In the genomic region with DNA sequence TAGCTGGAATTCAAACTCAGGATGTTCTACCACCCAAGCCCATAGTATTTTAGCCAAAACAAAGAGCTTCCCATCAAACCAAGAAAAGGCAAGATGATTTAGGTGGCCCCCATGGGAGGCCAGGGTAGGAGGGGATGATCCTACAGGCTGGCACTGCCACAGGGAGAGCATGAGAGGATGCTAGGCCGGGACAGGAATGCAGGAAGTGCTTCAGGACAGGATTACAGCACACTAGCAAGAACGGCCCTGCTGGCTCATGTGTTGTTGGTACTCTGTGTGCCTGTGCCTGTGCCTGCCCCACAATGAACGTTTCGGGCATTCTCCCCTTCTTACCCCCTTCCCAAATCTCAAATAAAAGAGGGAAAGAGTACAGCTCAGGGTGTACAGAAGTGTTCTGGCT, we compare ENCODE assay signal across 24 cellular contexts.
A peak's percentile ranks its signal among the peaks of the same experiment; 100 is the strongest.
DNase-seq lines count a peak whose midpoint lies in the region; ATAC-seq and TF ChIP-seq lines count a peak whose summit lies in the region.
"Had no signal": no experiment of that assay in that cellular context is flagged by ENCODE, and none has a peak within 500 bp of the region (broad histone marks: within the 10 kb centered on the region; RNA-seq: fewer than 3 reads in every experiment).

No MANE protein-coding gene starts in this region.

- no peak for ATAC-seq in activated naive CD8-positive, alpha-beta T cell treated with anti-CD3 and anti-CD28 coated beads, Interleukin-2, amount 50 U/mL, for 24 hours
- no peak for ATAC-seq in stimulated activated memory B cell treated with anti-CD40 and anti-IgM and Interleukin-4, amounts not matched to agents 10 μg/mL and 1 μg/mL and 100 μg/mL, for 72 hours
- ATAC-seq: A549, HCT116, T-cell had no signal

- DNase-seq in AG20443 (ENCODE audit: low spot score) (peak; percentile 20), GM03348 (ENCODE audit: low spot score) (peak; percentile 18), epithelial cell of esophagus (ENCODE audit: low read depth) (peak; percentile 29), kidney tubule cell (ENCODE audit: low spot score) (peak; percentile 21), SK-N-SH (no peak)
- DNase-seq in activated naive CD8-positive, alpha-beta T cell treated with anti-CD3 and anti-CD28 coated beads, Interleukin-2, amount 50 U/mL, for 24 hours: no peak
- DNase-seq: BE2C, Calu3, DMS79 treated with DMSO at 0.1 percent for 48 hours, NCI-H1048, NCI-H1417, NCI-H1694, NCI-H2029 treated with DMSO at 0.1 percent for 48 hours, NCI-H446 treated with DMSO at 0.1 percent for 48 hours, NCI-H526, Right ventricle myocardium superior, RPMI8226, T-cell had no signal

- peak overlapping the region in 1 of 2 experiments; percentile 43; a peak in 2 of 4 replicates for H3K27ac ChIP-seq in SK-N-SH (ENCODE audit: low read depth in 2 of 2, low read length in 1 of 2)
- H3K27ac ChIP-seq: KMS-11, SJSA1 had no signal

- TF ChIP-seq CTCF in epithelial cell of esophagus (IDR thresholded peaks at IDR 0.05; ENCODE audit: insufficient read depth, low read depth, low read length, missing control alignments) (no peak), SK-N-SH (IDR thresholded peaks at IDR 0.05) (no peak)

- no peak overlapping the region for H2AFZ ChIP-seq in SK-N-SH (ENCODE audit: low read depth)

- H3K4me1 Mint-ChIP-seq in activated naive CD8-positive, alpha-beta T cell treated with anti-CD3 and anti-CD28 coated beads, Interleukin-2, amount 50 U/mL, for 24 hours: no peaks in the 10 kb centered on the region
- H3K4me1 Mint-ChIP-seq in stimulated activated memory B cell treated with anti-CD40 and anti-IgM and Interleukin-4, amounts not matched to agents 10 μg/mL and 1 μg/mL and 100 μg/mL, for 72 hours: no peaks in the 10 kb centered on the region
- H3K4me1 Mint-ChIP-seq: CD14-positive monocyte, T-cell had no signal

- no peaks in the 10 kb centered on the region for H3K36me3 ChIP-seq in SK-N-SH (replicated peaks in 1 of 2; ENCODE audit: control insufficient read depth in 1 of 2, insufficient read depth in 2 of 2, low read length in 1 of 2)
- H3K36me3 ChIP-seq: BE2C, SJSA1 had no signal

- no peaks in the 10 kb centered on the region for H3K79me2 ChIP-seq in SK-N-SH (ENCODE audit: insufficient read depth)

- no peaks in the 10 kb centered on the region for H3K9me2 ChIP-seq in SK-N-SH

- H3K27ac Mint-ChIP-seq in activated naive CD8-positive, alpha-beta T cell treated with anti-CD3 and anti-CD28 coated beads, Interleukin-2, amount 50 U/mL, for 24 hours: no peak overlapping the region
- H3K27ac Mint-ChIP-seq in stimulated activated memory B cell treated with anti-CD40 and anti-IgM and Interleukin-4, amounts not matched to agents 10 μg/mL and 1 μg/mL and 100 μg/mL, for 72 hours: no peak overlapping the region
- H3K27ac Mint-ChIP-seq: T-cell had no signal

- no peaks in the 10 kb centered on the region for H3K36me3 Mint-ChIP-seq in activated naive CD8-positive, alpha-beta T cell treated with anti-CD3 and anti-CD28 coated beads, Interleukin-2, amount 50 U/mL, for 24 hours (ENCODE audit: low read depth)
- peaks cover 4% of the 10 kb centered on the region for H3K36me3 Mint-ChIP-seq in stimulated activated memory B cell treated with anti-CD40 and anti-IgM and Interleukin-4, amounts not matched to agents 10 μg/mL and 1 μg/mL and 100 μg/mL, for 72 hours
- H3K36me3 Mint-ChIP-seq: CD14-positive monocyte had no signal

- TF ChIP-seq EP300 in SK-N-SH (IDR thresholded peaks at IDR 0.05; ENCODE audit: borderline replicate concordance in 1 of 2, low read depth in 1 of 2, low read length in 1 of 2): no peak

- no peaks in the 10 kb centered on the region for H4K20me1 ChIP-seq in SK-N-SH (ENCODE audit: insufficient read depth)

- H3K4me1 ChIP-seq in SK-N-SH (ENCODE audit: control insufficient read depth in 1 of 2, insufficient read depth in 2 of 2, low read depth in 1 of 2, low read length in 1 of 2): peaks cover 4 to 47% of the 10 kb centered on the region in 2 experiments; a peak in 2 of 4 replicates

- no peaks in the 10 kb centered on the region for H3K9me3 Mint-ChIP-seq in activated naive CD8-positive, alpha-beta T cell treated with anti-CD3 and anti-CD28 coated beads, Interleukin-2, amount 50 U/mL, for 24 hours
- H3K9me3 Mint-ChIP-seq in stimulated activated memory B cell treated with anti-CD40 and anti-IgM and Interleukin-4, amounts not matched to agents 10 μg/mL and 1 μg/mL and 100 μg/mL, for 72 hours: no peaks in the 10 kb centered on the region
- H3K9me3 Mint-ChIP-seq: T-cell had no signal

- H3K27me3 ChIP-seq in SK-N-SH (ENCODE audit: insufficient read depth): no peaks in the 10 kb centered on the region
- H3K27me3 ChIP-seq: BE2C, SJSA1 had no signal

- H3K4me2 ChIP-seq in SK-N-SH: no peak overlapping the region
- H3K4me2 ChIP-seq: A549, KMS-11 had no signal

- 81% methylated on average over 4 of the region's 4 CpGs for WGBS in SK-N-SH (ENCODE audit: low lambda C conversion rate)

- H3K4me3 ChIP-seq in epithelial cell of esophagus (ENCODE audit: low read length) (no peak overlapping the region), SK-N-SH (ENCODE audit: low read depth in 2 of 2, low read length in 1 of 2) (no peak overlapping the region)
- H3K4me3 ChIP-seq: A549, SJSA1 had no signal

- H3K9me3 ChIP-seq in SK-N-SH: no peaks in the 10 kb centered on the region
- H3K9me3 ChIP-seq: A549, BE2C, SJSA1 had no signal

- no peak overlapping the region for H3K9ac ChIP-seq in SK-N-SH
- H3K9ac ChIP-seq: KMS-11 had no signal

- CTCF ChIA-PET in SK-N-SH (lab: Yijun Ruan, JAX): interaction anchor here (1.5 to 4.7 kb wide), 3 partner anchors 13 to 983 kb away, joined by 4 to 34 read pairs (median 18); no protein-coding TSS in a partner anchor

- H3K27me3 Mint-ChIP-seq in activated naive CD8-positive, alpha-beta T cell treated with anti-CD3 and anti-CD28 coated beads, Interleukin-2, amount 50 U/mL, for 24 hours: no peaks in the 10 kb centered on the region
- H3K27me3 Mint-ChIP-seq in stimulated activated memory B cell treated with anti-CD40 and anti-IgM and Interleukin-4, amounts not matched to agents 10 μg/mL and 1 μg/mL and 100 μg/mL, for 72 hours: no peaks in the 10 kb centered on the region
- H3K27me3 Mint-ChIP-seq: T-cell had no signal

- POLR2A ChIA-PET in SK-N-SH (lab: Yijun Ruan, JAX): no interaction called here

- TF ChIP-seq RAD21 in SK-N-SH (IDR thresholded peaks at IDR 0.05; ENCODE audit: low read length): no peak

- H3K4me3 Mint-ChIP-seq in activated naive CD8-positive, alpha-beta T cell treated with anti-CD3 and anti-CD28 coated beads, Interleukin-2, amount 50 U/mL, for 24 hours: no peak overlapping the region
- no peak overlapping the region for H3K4me3 Mint-ChIP-seq in stimulated activated memory B cell treated with anti-CD40 and anti-IgM and Interleukin-4, amounts not matched to agents 10 μg/mL and 1 μg/mL and 100 μg/mL, for 72 hours
- H3K4me3 Mint-ChIP-seq: CD14-positive monocyte, T-cell had no signal

- H3F3A ChIP-seq in SK-N-SH (replicated peaks; ENCODE audit: insufficient read depth): no peaks in the 10 kb centered on the region

TF ChIP-seq in SK-N-SH, 30 proteins besides CTCF, POLR2A, EP300 and RAD21:
- TF ChIP-seq RXRA (IDR thresholded peaks at IDR 0.05; ENCODE audit: borderline replicate concordance, low read depth): no peak
- TF ChIP-seq, protein P1, sequence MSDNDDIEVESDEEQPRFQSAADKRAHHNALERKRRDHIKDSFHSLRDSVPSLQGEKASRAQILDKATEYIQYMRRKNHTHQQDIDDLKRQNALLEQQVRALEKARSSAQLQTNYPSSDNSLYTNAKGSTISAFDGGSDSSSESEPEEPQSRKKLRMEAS (IDR thresholded peaks at IDR 0.05; ENCODE audit: low read depth): no peak
- TF ChIP-seq REST (IDR thresholded peaks at IDR 0.05; ENCODE audit: low read depth, low read length): no peak
- no peak for TF ChIP-seq CHD2 (IDR thresholded peaks at IDR 0.05; ENCODE audit: low read length, partially characterized antibody)
- TF ChIP-seq, protein P2, sequence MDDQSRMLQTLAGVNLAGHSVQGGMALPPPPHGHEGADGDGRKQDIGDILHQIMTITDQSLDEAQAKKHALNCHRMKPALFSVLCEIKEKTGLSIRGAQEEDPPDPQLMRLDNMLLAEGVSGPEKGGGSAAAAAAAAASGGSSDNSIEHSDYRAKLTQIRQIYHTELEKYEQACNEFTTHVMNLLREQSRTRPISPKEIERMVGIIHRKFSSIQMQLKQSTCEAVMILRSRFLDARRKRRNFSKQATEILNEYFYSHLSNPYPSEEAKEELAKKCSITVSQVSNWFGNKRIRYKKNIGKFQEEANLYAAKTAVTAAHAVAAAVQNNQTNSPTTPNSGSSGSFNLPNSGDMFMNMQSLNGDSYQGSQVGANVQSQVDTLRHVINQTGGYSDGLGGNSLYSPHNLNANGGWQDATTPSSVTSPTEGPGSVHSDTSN (IDR thresholded peaks at IDR 0.05): no peak
- no peak for TF ChIP-seq YY1 (IDR thresholded peaks at IDR 0.05; ENCODE audit: low read depth)
- no peak for TF ChIP-seq TEAD4 (IDR thresholded peaks at IDR 0.05; ENCODE audit: borderline replicate concordance, insufficient read depth)
- no peak for TF ChIP-seq JUND (IDR thresholded peaks at IDR 0.05)
- no peak for TF ChIP-seq MEF2A (IDR thresholded peaks at IDR 0.05; ENCODE audit: borderline replicate concordance, low read depth)

Comparison
In these comparisons a context has a peak if more than half of its experiments do, and no peak if none do; other contexts are left out.
1. DNase-seq: peak in AG20443 (single experiment), GM03348 (single experiment), epithelial cell of esophagus (single experiment) and kidney tubule cell (single experiment); none in activated naive CD8-positive, alpha-beta T cell treated with anti-CD3 and anti-CD28 coated beads, Interleukin-2, amount 50 U/mL, for 24 hours (single experiment) and SK-N-SH (single experiment).